In genomic region chr3:51384145-51384729, GRCh38 we compare ENCODE assay signal across 8 cellular contexts. TPM values are rescaled to one million over a fixed set of nuclear protein-coding genes. Genes with fewer than 3 reads are reported as not detected.
A peak's percentile ranks its signal among the peaks of the same experiment; 100 is the strongest.
DNase-seq lines count a peak whose midpoint lies in the region; ATAC-seq and TF ChIP-seq lines count a peak whose summit lies in the region.

No MANE protein-coding gene starts in this region.

- H3K9me3 ChIP-seq in BE2C, result no peaks in the 10 kb centered on the region

- no peaks in the 10 kb centered on the region for H3K9me3 Mint-ChIP-seq in activated naive CD8-positive, alpha-beta T cell treated with anti-CD3 and anti-CD28 coated beads for 36 hours

- no peaks in the 10 kb centered on the region for H3K27me3 Mint-ChIP-seq in activated naive CD8-positive, alpha-beta T cell treated with anti-CD3 and anti-CD28 coated beads for 36 hours

- DNase-seq in BE2C, result no peak
- DNase-seq in activated naive CD8-positive, alpha-beta T cell treated with anti-CD3 and anti-CD28 coated beads for 36 hours, result no peak
- peak; percentile 58 for DNase-seq in hepatic stellate cell (ENCODE audit: low spot score)
- no peak for DNase-seq in skeletal muscle cell (ENCODE audit: low read depth)
- DNase-seq in SKM-1 (lab: John Stamatoyannopoulos, UW; ENCODE audit: unreplicated experiment), result no peak

- H3K36me3 ChIP-seq in BE2C, result peaks cover 3% of the 10 kb centered on the region; the same call in 1 of the 2 replicates

- peak overlapping the region; percentile 82 for H3K4me3 ChIP-seq in BE2C (ENCODE audit: low read depth, low read length)
- peak overlapping the region; percentile 94 for H3K4me3 ChIP-seq in skeletal muscle cell (ENCODE audit: low read depth, low read length)

- peak overlapping the region; percentile 94 for H3K4me3 Mint-ChIP-seq in activated naive CD8-positive, alpha-beta T cell treated with anti-CD3 and anti-CD28 coated beads for 36 hours

- no peaks in the 10 kb centered on the region; the same call in 1 of the 2 replicates for H3K4me1 ChIP-seq in BE2C

- peak overlapping the region; percentile 99 for H3K27ac Mint-ChIP-seq in activated naive CD8-positive, alpha-beta T cell treated with anti-CD3 and anti-CD28 coated beads for 36 hours

- H3K27me3 ChIP-seq in BE2C, result no peaks in the 10 kb centered on the region

- ATAC-seq in GM18873 (IDR thresholded peaks at IDR 0.05; ENCODE audit: low FRiP score, unreplicated experiment) (peak; percentile 15), HG03571 (IDR thresholded peaks at IDR 0.05; ENCODE audit: unreplicated experiment) (peak; percentile 11), HG02870 (IDR thresholded peaks at IDR 0.05; ENCODE audit: unreplicated experiment) (no peak)

- H3K4me1 Mint-ChIP-seq in activated naive CD8-positive, alpha-beta T cell treated with anti-CD3 and anti-CD28 coated beads for 36 hours, result peaks cover 42% of the 10 kb centered on the region

- no peak for TF ChIP-seq CTCF in BE2C (IDR thresholded peaks at IDR 0.05; ENCODE audit: low read depth, low read length)

- peaks cover 31% of the 10 kb centered on the region for H3K36me3 Mint-ChIP-seq in activated naive CD8-positive, alpha-beta T cell treated with anti-CD3 and anti-CD28 coated beads for 36 hours

RNA-seq across cellular contexts. Expression of gene MANF, which starts 0.9 kb away (rescaled TPM):
- 114 TPM for polyA plus RNA-seq in BE2C (2012; ENCODE audit: insufficient read depth, insufficient read length, low read depth)
- 100 to 1,000 TPM; 157 to 159 TPM for total RNA-seq in activated naive CD8-positive, alpha-beta T cell treated with anti-CD3 and anti-CD28 coated beads for 36 hours

RNA-seq across cellular contexts. Expression of gene RBM15B, which starts 6.8 kb away (rescaled TPM):
- 42.1 TPM for polyA plus RNA-seq in BE2C (2012; ENCODE audit: insufficient read depth, insufficient read length, low read depth)
- total RNA-seq in activated naive CD8-positive, alpha-beta T cell treated with anti-CD3 and anti-CD28 coated beads for 36 hours, result 10 to 100 TPM; 34.5 to 35.6 TPM
